In genomic region chr6:53375851-53376250, GRCh38 we compare ENCODE assay signal across 1 cellular context.
A peak's percentile ranks its signal among the peaks of the same experiment; 100 is the strongest.
TF ChIP-seq lines count a peak whose summit lies in the region.

No MANE protein-coding gene starts in this region.

TF ChIP-seq in liver, 16 proteins besides CTCF, POLR2A, EP300 and RAD21:
- TF ChIP-seq, protein P1, sequence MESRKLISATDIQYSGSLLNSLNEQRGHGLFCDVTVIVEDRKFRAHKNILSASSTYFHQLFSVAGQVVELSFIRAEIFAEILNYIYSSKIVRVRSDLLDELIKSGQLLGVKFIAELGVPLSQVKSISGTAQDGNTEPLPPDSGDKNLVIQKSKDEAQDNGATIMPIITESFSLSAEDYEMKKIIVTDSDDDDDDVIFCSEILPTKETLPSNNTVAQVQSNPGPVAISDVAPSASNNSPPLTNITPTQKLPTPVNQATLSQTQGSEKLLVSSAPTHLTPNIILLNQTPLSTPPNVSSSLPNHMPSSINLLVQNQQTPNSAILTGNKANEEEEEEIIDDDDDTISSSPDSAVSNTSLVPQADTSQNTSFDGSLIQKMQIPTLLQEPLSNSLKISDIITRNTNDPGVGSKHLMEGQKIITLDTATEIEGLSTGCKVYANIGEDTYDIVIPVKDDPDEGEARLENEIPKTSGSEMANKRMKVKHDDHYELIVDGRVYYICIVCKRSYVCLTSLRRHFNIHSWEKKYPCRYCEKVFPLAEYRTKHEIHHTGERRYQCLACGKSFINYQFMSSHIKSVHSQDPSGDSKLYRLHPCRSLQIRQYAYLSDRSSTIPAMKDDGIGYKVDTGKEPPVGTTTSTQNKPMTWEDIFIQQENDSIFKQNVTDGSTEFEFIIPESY (IDR thresholded peaks at IDR 0.05): no peak
- TF ChIP-seq HNF4A (conservative IDR thresholded peaks at IDR 0.05) (peak; percentile 15 to 23), JUND (IDR thresholded peaks at IDR 0.05) (no peak), FOXA2 (IDR thresholded peaks at IDR 0.05) (no peak), RXRA (IDR thresholded peaks at IDR 0.05) (peak in 1 of 2 donors; percentile 21)
- TF ChIP-seq, protein P2, sequence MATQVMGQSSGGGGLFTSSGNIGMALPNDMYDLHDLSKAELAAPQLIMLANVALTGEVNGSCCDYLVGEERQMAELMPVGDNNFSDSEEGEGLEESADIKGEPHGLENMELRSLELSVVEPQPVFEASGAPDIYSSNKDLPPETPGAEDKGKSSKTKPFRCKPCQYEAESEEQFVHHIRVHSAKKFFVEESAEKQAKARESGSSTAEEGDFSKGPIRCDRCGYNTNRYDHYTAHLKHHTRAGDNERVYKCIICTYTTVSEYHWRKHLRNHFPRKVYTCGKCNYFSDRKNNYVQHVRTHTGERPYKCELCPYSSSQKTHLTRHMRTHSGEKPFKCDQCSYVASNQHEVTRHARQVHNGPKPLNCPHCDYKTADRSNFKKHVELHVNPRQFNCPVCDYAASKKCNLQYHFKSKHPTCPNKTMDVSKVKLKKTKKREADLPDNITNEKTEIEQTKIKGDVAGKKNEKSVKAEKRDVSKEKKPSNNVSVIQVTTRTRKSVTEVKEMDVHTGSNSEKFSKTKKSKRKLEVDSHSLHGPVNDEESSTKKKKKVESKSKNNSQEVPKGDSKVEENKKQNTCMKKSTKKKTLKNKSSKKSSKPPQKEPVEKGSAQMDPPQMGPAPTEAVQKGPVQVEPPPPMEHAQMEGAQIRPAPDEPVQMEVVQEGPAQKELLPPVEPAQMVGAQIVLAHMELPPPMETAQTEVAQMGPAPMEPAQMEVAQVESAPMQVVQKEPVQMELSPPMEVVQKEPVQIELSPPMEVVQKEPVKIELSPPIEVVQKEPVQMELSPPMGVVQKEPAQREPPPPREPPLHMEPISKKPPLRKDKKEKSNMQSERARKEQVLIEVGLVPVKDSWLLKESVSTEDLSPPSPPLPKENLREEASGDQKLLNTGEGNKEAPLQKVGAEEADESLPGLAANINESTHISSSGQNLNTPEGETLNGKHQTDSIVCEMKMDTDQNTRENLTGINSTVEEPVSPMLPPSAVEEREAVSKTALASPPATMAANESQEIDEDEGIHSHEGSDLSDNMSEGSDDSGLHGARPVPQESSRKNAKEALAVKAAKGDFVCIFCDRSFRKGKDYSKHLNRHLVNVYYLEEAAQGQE (IDR thresholded peaks at IDR 0.05): peak; percentile 29
